ENCODE assay signal across 7 cellular contexts in the genomic region with DNA sequence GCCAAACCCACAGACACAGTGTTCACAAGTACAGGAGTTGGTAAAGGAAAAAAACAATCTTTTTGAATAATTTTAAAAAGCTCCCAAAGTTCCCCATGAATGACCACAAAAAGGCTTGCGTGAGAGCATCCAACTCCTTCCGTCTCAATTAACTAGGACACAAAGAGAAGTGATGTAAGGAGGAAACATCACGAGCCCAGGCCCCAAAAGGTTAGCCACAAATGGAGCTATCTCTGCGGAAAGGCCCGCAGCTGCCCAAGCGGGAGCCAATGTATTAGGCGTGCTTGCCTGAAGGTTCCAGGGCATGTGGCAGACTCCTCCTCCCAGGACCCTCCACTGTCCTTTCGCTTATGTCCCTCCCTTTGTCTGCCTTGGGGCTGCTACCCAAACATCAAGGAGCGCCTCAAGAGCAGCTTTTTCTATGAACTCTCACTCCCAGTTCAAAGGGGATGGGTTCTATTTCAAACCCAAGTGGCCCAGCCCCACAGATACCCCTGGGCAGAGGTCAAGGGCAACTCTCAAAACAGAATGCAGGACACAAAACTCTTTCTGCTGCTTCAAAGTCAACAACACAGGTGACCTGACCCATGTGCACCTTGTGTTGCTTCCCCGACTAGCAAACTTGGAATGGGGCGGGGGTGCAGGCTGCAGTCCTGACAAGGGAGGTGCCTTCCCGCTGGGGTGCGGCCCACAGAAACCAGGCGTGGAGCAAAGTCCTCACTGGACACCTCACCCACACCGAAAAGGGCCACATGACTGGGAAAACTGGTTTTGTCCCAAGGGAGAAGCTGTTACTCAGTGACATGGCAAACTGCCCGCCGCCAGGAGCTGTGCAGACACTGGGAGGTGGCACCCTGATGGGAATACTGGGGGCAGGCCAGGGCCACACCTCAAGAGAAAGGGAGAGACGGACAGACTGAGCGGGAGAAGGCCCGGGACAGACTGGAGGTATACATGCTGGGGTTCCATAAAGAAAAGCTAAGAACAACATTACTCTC. TPM values are rescaled to one million over a fixed set of nuclear protein-coding genes. Genes with fewer than 3 reads are reported as not detected.
DNase-seq lines count a peak whose midpoint lies in the region; ATAC-seq and TF ChIP-seq lines count a peak whose summit lies in the region.

No MANE protein-coding gene starts in this region.

- H3K27ac ChIP-seq in hepatocyte (peak overlapping the region; percentile 100), substantia nigra (ENCODE audit: low read depth, low read length, poor library complexity, severe bottlenecking) (peak overlapping the region; percentile 37)

- H3K27me3 ChIP-seq in hepatocyte, result no peaks in the 10 kb centered on the region

- no peak overlapping the region for H2AFZ ChIP-seq in hepatocyte

- H3K9me2 ChIP-seq in hepatocyte (replicated peaks; ENCODE audit: insufficient read depth), result no peaks in the 10 kb centered on the region

- peaks cover 6 to 31% of the 10 kb centered on the region in 2 donors for H3K36me3 Mint-ChIP-seq in activated naive CD4-positive, alpha-beta T cell treated with anti-CD3 and anti-CD28 coated beads, Interleukin-2, amount 50 U/mL, for 72 hours

- peaks cover 89% of the 10 kb centered on the region for H3K79me2 ChIP-seq in hepatocyte

- no peaks in the 10 kb centered on the region for H3K9me3 ChIP-seq in hepatocyte (ENCODE audit: low read depth)

- peak overlapping the region; percentile 99 to 100 for H3K27ac Mint-ChIP-seq in activated naive CD4-positive, alpha-beta T cell treated with anti-CD3 and anti-CD28 coated beads, Interleukin-2, amount 50 U/mL, for 72 hours

- H3K4me3 ChIP-seq in LNCaP clone FGC (ENCODE audit: low read depth, low read length) (no peak overlapping the region), hepatocyte (no peak overlapping the region)

- H3K4me1 ChIP-seq in hepatocyte (ENCODE audit: insufficient read depth), result peaks cover 63% of the 10 kb centered on the region

- ATAC-seq in activated naive CD4-positive, alpha-beta T cell treated with anti-CD3 and anti-CD28 coated beads, Interleukin-2, amount 50 U/mL, for 72 hours, result no peak
- ATAC-seq in GM19395 (IDR thresholded peaks at IDR 0.05; ENCODE audit: unreplicated experiment) (no peak), GM18861 (IDR thresholded peaks at IDR 0.05; ENCODE audit: unreplicated experiment) (no peak)

- peaks cover 2% of the 10 kb centered on the region for H4K20me1 ChIP-seq in hepatocyte (ENCODE audit: insufficient read depth, poor library complexity, severe bottlenecking)

- H3K4me2 ChIP-seq in hepatocyte, result peak overlapping the region; percentile 58

- H3K9me3 Mint-ChIP-seq in activated naive CD4-positive, alpha-beta T cell treated with anti-CD3 and anti-CD28 coated beads, Interleukin-2, amount 50 U/mL, for 72 hours, result no peaks in the 10 kb centered on the region

- no peak for TF ChIP-seq CTCF in LNCaP clone FGC (IDR thresholded peaks at IDR 0.05; ENCODE audit: control insufficient read depth, extremely low read depth, insufficient read depth)
- no peak for TF ChIP-seq CTCF in hepatocyte (IDR thresholded peaks at IDR 0.05; ENCODE audit: poor library complexity)

- DNase-seq in LNCaP clone FGC (ENCODE audit: low read depth), result peak; percentile 77
- DNase-seq in activated naive CD4-positive, alpha-beta T cell treated with anti-CD3 and anti-CD28 coated beads, Interleukin-2, amount 50 U/mL, for 72 hours (ENCODE audit: low spot score in 2 of 2), result no peak
- peak; percentile 92 for DNase-seq in hepatocyte (ENCODE audit: low spot score)
- DNase-seq in substantia nigra (lab: John Stamatoyannopoulos, UW), result peak in 1 of 49 donors; percentile 80
- no peak for DNase-seq in NCI-H1048 (lab: John Stamatoyannopoulos, UW)

- H3K36me3 ChIP-seq in hepatocyte (replicated peaks; ENCODE audit: insufficient read depth, low read depth), result no peaks in the 10 kb centered on the region

- WGBS in hepatocyte (ENCODE audit: low lambda C conversion rate, missing lambda C conversion rate), result 67% methylated on average over 20 of the region's 20 CpGs

RNA-seq across cellular contexts. Expression of a gene that starts 17.6 kb away (rescaled TPM):
- 100 to 1,000 TPM in 1 of 2 donors, 10 to 100 TPM in 1; 49.8 to 112 TPM for total RNA-seq in activated naive CD4-positive, alpha-beta T cell treated with anti-CD3 and anti-CD28 coated beads, Interleukin-2, amount 50 U/mL, for 72 hours
- total RNA-seq in hepatocyte, result 11.7 and 13.1 TPM in 2 replicates
- 4.3 TPM in 2 replicates for polyA plus RNA-seq in hepatocyte

RNA-seq across cellular contexts. Expression of a gene that starts 34.6 kb away (rescaled TPM):
- 100 to 1,000 TPM; 121 to 178 TPM for total RNA-seq in activated naive CD4-positive, alpha-beta T cell treated with anti-CD3 and anti-CD28 coated beads, Interleukin-2, amount 50 U/mL, for 72 hours
- total RNA-seq in hepatocyte, result 90.3 and 112 TPM in 2 replicates
- 97.2 and 98.8 TPM in 2 replicates for polyA plus RNA-seq in hepatocyte

RNA-seq across cellular contexts. Expression of a gene that starts 47.6 kb away (rescaled TPM):
- 10 to 100 TPM; 41.4 to 51.0 TPM for total RNA-seq in activated naive CD4-positive, alpha-beta T cell treated with anti-CD3 and anti-CD28 coated beads, Interleukin-2, amount 50 U/mL, for 72 hours
- total RNA-seq in hepatocyte, result 21.1 and 31.0 TPM in 2 replicates
- 71.7 and 91.7 TPM in 2 replicates for polyA plus RNA-seq in hepatocyte

Comparison
In these comparisons a context has a peak if more than half of its experiments do, and no peak if none do; other contexts are left out.
1. DNase-seq: peak in LNCaP clone FGC (single experiment) and hepatocyte (single experiment); none in activated naive CD4-positive, alpha-beta T cell treated with anti-CD3 and anti-CD28 coated beads, Interleukin-2, amount 50 U/mL, for 72 hours (0 of 2) and NCI-H1048 (single experiment).